10 cellular contexts compared by ENCODE assay signal in genomic region chr1:78045600-78045849, GRCh38. TPM values are rescaled to one million over a fixed set of nuclear protein-coding genes. Genes with fewer than 3 reads are reported as not detected.
DNase-seq lines count a peak whose midpoint lies in the region; ATAC-seq, FAIRE-seq and TF ChIP-seq lines count a peak whose summit lies in the region.
"Had no signal": no experiment of that assay in that cellular context is flagged by ENCODE, and none has a peak within 500 bp of the region (broad histone marks: within the 10 kb centered on the region; RNA-seq: fewer than 3 reads in every experiment).

No MANE protein-coding gene starts in this region.

- no peak for DNase-seq in CD8-positive, alpha-beta T cell
- DNase-seq in WTC11 (ENCODE audit: low spot score) (no peak), fibroblast of villous mesenchyme (ENCODE audit: low read depth) (no peak), pancreas (no peak), T-helper 9 cell (no peak), SHP77 treated with DMSO at 0.1 percent for 48 hours (lab: John Stamatoyannopoulos, UW) (no peak), GDM1 (lab: John Stamatoyannopoulos, UW) (no peak)
- DNase-seq: NCI-H524 had no signal

- H3K27ac ChIP-seq in CD8-positive, alpha-beta T cell (ENCODE audit: low read depth, low read length): no peak overlapping the region
- peak overlapping the region; percentile 93 to 98 (median 96) for H3K27ac ChIP-seq in pancreas

- no peaks in the 10 kb centered on the region for H3K36me3 ChIP-seq in CD8-positive, alpha-beta T cell (ENCODE audit: insufficient read depth, low read length)
- H3K36me3 ChIP-seq in pancreas: no peaks in the 10 kb centered on the region

- ATAC-seq in CD8-positive, alpha-beta T cell: no peak
- ATAC-seq in WTC11 (no peak), pancreas (no peak), GM21528 (IDR thresholded peaks at IDR 0.05; ENCODE audit: low FRiP score, unreplicated experiment) (no peak)

- peaks cover 3% of the 10 kb centered on the region for H3K36me3 Mint-ChIP-seq in CD8-positive, alpha-beta T cell
- no peaks in the 10 kb centered on the region for H3K36me3 Mint-ChIP-seq in WTC11

- H3K27ac Mint-ChIP-seq in CD8-positive, alpha-beta T cell: no peak overlapping the region
- H3K27ac Mint-ChIP-seq in WTC11: no peak overlapping the region; the same call in 1 of the 2 replicates

- H3K27me3 Mint-ChIP-seq in CD8-positive, alpha-beta T cell (ENCODE audit: low read depth): peaks cover 46% of the 10 kb centered on the region
- peaks cover 47% of the 10 kb centered on the region for H3K27me3 Mint-ChIP-seq in WTC11 (ENCODE audit: low read depth)

- peaks cover 20% of the 10 kb centered on the region for H3K4me1 Mint-ChIP-seq in CD8-positive, alpha-beta T cell (ENCODE audit: low read depth)
- H3K4me1 Mint-ChIP-seq in WTC11: peaks cover 33% of the 10 kb centered on the region

- peak overlapping the region; percentile 56 for H3K4me3 ChIP-seq in CD8-positive, alpha-beta T cell (ENCODE audit: low read depth, low read length)
- H3K4me3 ChIP-seq in fibroblast of villous mesenchyme (ENCODE audit: low read depth, low read length) (peak overlapping the region; percentile 61), pancreas (peak overlapping the region; percentile 40 to 83 (median 74))

- peak overlapping the region; percentile 80 for H3K4me3 Mint-ChIP-seq in CD8-positive, alpha-beta T cell
- peak overlapping the region; percentile 87 for H3K4me3 Mint-ChIP-seq in WTC11

- no peaks in the 10 kb centered on the region for H3K27me3 ChIP-seq in CD8-positive, alpha-beta T cell (ENCODE audit: insufficient read depth, low read length)
- H3K27me3 ChIP-seq in pancreas: no peaks in the 10 kb centered on the region

- WGBS in pancreas, 2 donors: 14 to 22% methylated on average over 14 of the region's 14 CpGs

- TF ChIP-seq CTCF in CD8-positive, alpha-beta T cell (IDR thresholded peaks at IDR 0.05): no peak
- TF ChIP-seq CTCF in WTC11 (IDR thresholded peaks at IDR 0.05): no peak
- no peak for TF ChIP-seq CTCF in fibroblast of villous mesenchyme (IDR thresholded peaks at IDR 0.05; ENCODE audit: insufficient read depth, low read depth, low read length)
- TF ChIP-seq CTCF in pancreas (IDR thresholded peaks at IDR 0.05): no peak

- CTCF ChIA-PET in CD8-positive, alpha-beta T cell (lab: Charles Lee): no interaction called here
- CTCF ChIA-PET in WTC11 (lab: Charles Lee): interaction anchor here (0.6 to 3.9 kb wide), 2 partner anchors 33 to 68 kb away, joined by 3 to 16 read pairs; no protein-coding TSS in a partner anchor

- FAIRE-seq in pancreas (lab: Jason Lieb, UNC): no peak
- FAIRE-seq: urothelium cell line had no signal

- H3K9me3 Mint-ChIP-seq in CD8-positive, alpha-beta T cell: no peaks in the 10 kb centered on the region
- H3K9me3 Mint-ChIP-seq in WTC11: no peaks in the 10 kb centered on the region

- peaks cover 5% of the 10 kb centered on the region for H3K4me1 ChIP-seq in CD8-positive, alpha-beta T cell (ENCODE audit: insufficient read depth, low read length)
- H3K4me1 ChIP-seq in pancreas: peaks cover 4 to 20% (median 10%) of the 10 kb centered on the region in 3 donors

- H3K9me3 ChIP-seq in CD8-positive, alpha-beta T cell (ENCODE audit: low read length): no peaks in the 10 kb centered on the region
- no peaks in the 10 kb centered on the region for H3K9me3 ChIP-seq in pancreas

- intact Hi-C loops in CD8-positive, alpha-beta T cell (cut with DNase I, micrococcal nuclease): no loop called here
- intact Hi-C loops in pancreas (cut with DNase I): loop anchor here in 1 of 3 donors (10.0 kb wide), 1 partner anchor 61 kb away; no protein-coding TSS in a partner anchor

- POLR2A ChIA-PET in CD8-positive, alpha-beta T cell (lab: Charles Lee): interaction anchor here (1.0 kb wide), 1 partner anchor 40 kb away, joined by 4 read pairs; the partner anchor contains the start of gene DNAJB4
- POLR2A ChIA-PET in WTC11 (lab: Charles Lee): interaction anchor here (0.6 to 1.0 kb wide), 2 partner anchors 32 to 67 kb away, joined by 4 to 9 read pairs; partner anchors contain the start of gene FUBP1

TF ChIP-seq in WTC11, 78 proteins besides CTCF, POLR2A, EP300 and RAD21:
- no peak for TF ChIP-seq CREM (CRISPR knock-in tag; IDR thresholded peaks at IDR 0.05)
- TF ChIP-seq NR1H2 (CRISPR knock-in tag; IDR thresholded peaks at IDR 0.05): no peak
- no peak for TF ChIP-seq ZBTB21 (CRISPR knock-in tag; IDR thresholded peaks at IDR 0.05; ENCODE audit: borderline replicate concordance)
- TF ChIP-seq ZNF121 (CRISPR knock-in tag; IDR thresholded peaks at IDR 0.05): no peak
- no peak for TF ChIP-seq TEAD4 (CRISPR knock-in tag; IDR thresholded peaks at IDR 0.05)
- TF ChIP-seq GTF2I (CRISPR knock-in tag; conservative IDR thresholded peaks at IDR 0.05): no peak
- TF ChIP-seq, protein P1, sequence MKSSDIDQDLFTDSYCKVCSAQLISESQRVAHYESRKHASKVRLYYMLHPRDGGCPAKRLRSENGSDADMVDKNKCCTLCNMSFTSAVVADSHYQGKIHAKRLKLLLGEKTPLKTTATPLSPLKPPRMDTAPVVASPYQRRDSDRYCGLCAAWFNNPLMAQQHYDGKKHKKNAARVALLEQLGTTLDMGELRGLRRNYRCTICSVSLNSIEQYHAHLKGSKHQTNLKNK (CRISPR knock-in tag; IDR thresholded peaks at IDR 0.05): no peak
- no peak for TF ChIP-seq ZNF317 (CRISPR knock-in tag; IDR thresholded peaks at IDR 0.05; ENCODE audit: borderline replicate concordance, low read depth)
- no peak for TF ChIP-seq E2F4 (CRISPR knock-in tag; IDR thresholded peaks at IDR 0.05; ENCODE audit: borderline replicate concordance, low read depth)
- TF ChIP-seq MLX (CRISPR knock-in tag; IDR thresholded peaks at IDR 0.05): no peak

RNA-seq across cellular contexts. Expression of gene GIPC2, which starts 0.2 kb away (rescaled TPM):
- under 1 TPM in 1 of 2 experiments, not detected in 1; 0.08 TPM for total RNA-seq in CD8-positive, alpha-beta T cell
- total RNA-seq in WTC11 (2021) (0.83 to 1.6 TPM (median 1.1 TPM) in 3 replicates), fibroblast of villous mesenchyme (0.32 and 0.43 TPM in 2 replicates), pancreas (10 to 100 TPM; 10.8 to 22.1 (median 14.4) TPM)
- 1 to 10 TPM; 6.3 to 8.1 TPM for polyA plus RNA-seq in pancreas

RNA-seq across cellular contexts. Expression of gene DNAJB4, which starts 40.8 kb away (rescaled TPM):
- 10 to 100 TPM; 13.3 to 13.4 TPM for total RNA-seq in CD8-positive, alpha-beta T cell
- total RNA-seq in WTC11 (2021) (23.4 to 26.5 TPM (median 26.0 TPM) in 3 replicates), fibroblast of villous mesenchyme (35.4 and 57.0 TPM in 2 replicates), pancreas (10 to 100 TPM; 13.1 to 38.6 (median 21.7) TPM)
- 1 to 10 TPM; 6.7 to 9.2 TPM for polyA plus RNA-seq in pancreas
